Comparison of ENCODE assay signal across 8 cellular contexts in the genomic region with DNA sequence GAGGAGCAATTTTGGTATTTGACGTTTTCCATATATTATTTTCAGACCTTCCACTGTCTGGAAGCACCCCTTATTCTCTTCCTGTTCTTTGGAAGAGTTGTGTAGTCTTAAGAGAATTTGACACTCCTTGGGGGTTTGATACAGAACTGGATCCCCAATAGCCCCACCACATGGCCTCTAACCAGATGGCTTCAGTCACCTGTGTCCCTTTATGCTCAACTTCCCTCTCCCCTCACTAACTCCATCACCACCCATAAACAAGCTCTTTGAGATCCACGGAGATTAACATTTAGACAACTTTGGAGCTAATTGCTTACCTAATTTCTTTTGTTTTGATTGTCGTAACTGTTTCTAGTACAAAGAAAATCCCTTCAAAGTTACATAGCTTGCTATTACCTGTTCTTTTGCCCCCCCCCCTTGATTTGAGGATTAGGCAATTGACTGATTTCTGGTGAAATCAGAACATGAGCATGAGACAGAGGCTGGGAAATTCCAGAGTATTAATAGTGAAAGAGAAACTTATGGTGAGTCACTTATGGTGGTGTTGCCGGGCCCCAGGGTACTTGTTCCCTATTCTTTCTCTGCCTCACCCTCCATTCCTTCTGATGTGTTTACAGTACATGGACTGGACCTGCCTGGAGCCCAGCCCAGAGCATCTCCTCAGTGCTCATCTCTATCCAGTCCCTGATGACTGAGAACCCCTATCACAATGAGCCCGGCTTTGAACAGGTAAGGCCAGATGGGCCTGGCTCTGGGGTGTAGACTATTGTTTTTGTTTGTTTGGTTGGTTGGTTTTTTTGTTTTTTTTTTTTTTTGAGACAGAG.
DNase-seq lines count a peak whose midpoint lies in the region; TF ChIP-seq lines count a peak whose summit lies in the region.

No MANE protein-coding gene starts in this region.

- H3K4me1 ChIP-seq in KMS-11 (ENCODE audit: low read depth, poor library complexity, severe bottlenecking): peaks cover 71% of the 10 kb centered on the region

- H3K27me3 Mint-ChIP-seq in activated T-cell treated with anti-CD3 and anti-CD28 coated beads, Interleukin-2, amount 50 U/mL, for 24 hours: no peaks in the 10 kb centered on the region

- DNase-seq in CD1c-positive myeloid dendritic cell (ENCODE audit: extremely low spot score) (peak; percentile 93), GM20000 (ENCODE audit: low spot score) (peak; percentile 70), hepatic stellate cell (ENCODE audit: low spot score) (peak; percentile 73), NCI-H446 treated with DMSO at 0.1 percent for 48 hours (lab: John Stamatoyannopoulos, UW) (no peak), NCI-H2107 treated with DMSO at 0.1 percent for 48 hours (lab: John Stamatoyannopoulos, UW; ENCODE audit: unreplicated experiment) (no peak)
- DNase-seq in activated T-cell treated with anti-CD3 and anti-CD28 coated beads, Interleukin-2, amount 50 U/mL, for 24 hours: peak; percentile 77
- DNase-seq in stimulated activated CD8-positive, alpha-beta memory T cell treated with anti-CD3 and anti-CD28 coated beads, Interleukin-2, amount 100 ng/mL, for 48 hours (ENCODE audit: low read depth in 2 of 2): peak; percentile 9 to 28

- peak overlapping the region; percentile 76 for H3K4me3 Mint-ChIP-seq in activated T-cell treated with anti-CD3 and anti-CD28 coated beads, Interleukin-2, amount 50 U/mL, for 24 hours

- H2AFZ ChIP-seq in KMS-11 (ENCODE audit: low read depth): no peak overlapping the region

- no peaks in the 10 kb centered on the region for H3K9me3 Mint-ChIP-seq in activated T-cell treated with anti-CD3 and anti-CD28 coated beads, Interleukin-2, amount 50 U/mL, for 24 hours

- no peak overlapping the region for H3K4me3 ChIP-seq in KMS-11 (IDR thresholded peaks at IDR 0.05; ENCODE audit: insufficient read depth, low read depth, low read length)

- H3K4me1 Mint-ChIP-seq in activated T-cell treated with anti-CD3 and anti-CD28 coated beads, Interleukin-2, amount 50 U/mL, for 24 hours (ENCODE audit: low read depth): peaks cover 66% of the 10 kb centered on the region

- no peaks in the 10 kb centered on the region for H3K27me3 ChIP-seq in KMS-11 (ENCODE audit: insufficient read depth, low read depth)

- no peaks in the 10 kb centered on the region for H4K20me1 ChIP-seq in KMS-11 (ENCODE audit: insufficient read depth)

- TF ChIP-seq CTCF in GM20000 (IDR thresholded peaks at IDR 0.05; ENCODE audit: extremely low read depth, missing control alignments) (no peak), KMS-11 (conservative IDR thresholded peaks at IDR 0.05; ENCODE audit: low read depth, low read length) (no peak)

- H3K27ac ChIP-seq in KMS-11: peak overlapping the region; percentile 73

- H3K36me3 Mint-ChIP-seq in activated T-cell treated with anti-CD3 and anti-CD28 coated beads, Interleukin-2, amount 50 U/mL, for 24 hours (ENCODE audit: low read depth): peaks cover 95% of the 10 kb centered on the region

- peaks cover 83% of the 10 kb centered on the region for H3K79me2 ChIP-seq in KMS-11 (ENCODE audit: insufficient read depth, low read depth)

- H3K27ac Mint-ChIP-seq in activated T-cell treated with anti-CD3 and anti-CD28 coated beads, Interleukin-2, amount 50 U/mL, for 24 hours: peak overlapping the region; percentile 95

- H3K36me3 ChIP-seq in KMS-11 (ENCODE audit: insufficient read depth): peaks cover 20% of the 10 kb centered on the region; the same call in 1 of the 2 replicates

- peak overlapping the region; percentile 59 for H3K4me2 ChIP-seq in KMS-11

- H3K9ac ChIP-seq in KMS-11: peak overlapping the region; percentile 8; the same call in 1 of the 2 replicates

Comparison
In these comparisons a context has a peak if more than half of its experiments do, and no peak if none do; other contexts are left out.
1. DNase-seq: peak in CD1c-positive myeloid dendritic cell (single experiment), GM20000 (single experiment), activated T-cell treated with anti-CD3 and anti-CD28 coated beads, Interleukin-2, amount 50 U/mL, for 24 hours (single experiment), hepatic stellate cell (single experiment) and stimulated activated CD8-positive, alpha-beta memory T cell treated with anti-CD3 and anti-CD28 coated beads, Interleukin-2, amount 100 ng/mL, for 48 hours (2 of 2); none in NCI-H446 treated with DMSO at 0.1 percent for 48 hours (single experiment) and NCI-H2107 treated with DMSO at 0.1 percent for 48 hours (single experiment).